8 cellular contexts compared by ENCODE assay signal in the genomic region with DNA sequence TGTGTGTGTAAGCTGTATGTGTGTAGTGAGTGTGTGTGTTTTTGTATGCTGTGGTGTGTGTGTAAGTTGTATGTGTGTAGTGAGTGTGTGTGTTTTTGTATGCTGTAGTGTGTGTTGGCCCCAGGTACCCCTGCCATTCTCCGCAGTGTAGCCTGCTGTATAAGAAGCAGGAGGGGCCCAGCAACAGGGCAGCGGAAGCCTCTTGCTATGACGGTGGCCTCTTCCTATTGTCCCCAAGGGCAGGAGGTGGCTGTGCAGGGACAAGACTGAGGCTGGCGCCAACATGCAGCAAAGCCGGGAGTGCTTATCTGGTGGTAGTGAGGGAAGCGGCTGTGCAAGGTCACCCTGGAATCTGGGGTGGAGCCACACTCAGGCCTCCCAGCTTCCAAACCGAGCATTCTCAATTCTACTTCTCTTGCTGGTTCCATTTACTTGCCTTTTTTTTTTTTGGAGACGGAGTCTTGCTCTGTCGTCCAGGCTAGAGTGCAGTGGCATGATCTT. TPM values are rescaled to one million over a fixed set of nuclear protein-coding genes. Genes with fewer than 3 reads are reported as not detected.
DNase-seq lines count a peak whose midpoint lies in the region; ATAC-seq and FAIRE-seq lines count a peak whose summit lies in the region.

No MANE protein-coding gene starts in this region.

- FAIRE-seq in GM19239 (lab: Jason Lieb, UNC) = peak; percentile 66

- peak; percentile 86 to 92 for ATAC-seq in left cardiac atrium
- no peak for ATAC-seq in HG02973 (IDR thresholded peaks at IDR 0.05; ENCODE audit: unreplicated experiment)

- no peaks in the 10 kb centered on the region for H3K27me3 Mint-ChIP-seq in activated CD4-positive, alpha-beta memory T cell treated with anti-CD3 and anti-CD28 coated beads, Interleukin-2, amount 10 ng/mL, durations not matched to agents 7 days and 5 days

- H3K9me3 Mint-ChIP-seq in activated CD4-positive, alpha-beta memory T cell treated with anti-CD3 and anti-CD28 coated beads, Interleukin-2, amount 10 ng/mL, durations not matched to agents 7 days and 5 days = no peaks in the 10 kb centered on the region

- H3K36me3 Mint-ChIP-seq in activated CD4-positive, alpha-beta memory T cell treated with anti-CD3 and anti-CD28 coated beads, Interleukin-2, amount 10 ng/mL, durations not matched to agents 7 days and 5 days (ENCODE audit: low read depth) = no peaks in the 10 kb centered on the region

- no peaks in the 10 kb centered on the region for H3K36me3 ChIP-seq in skeletal muscle satellite cell (ENCODE audit: insufficient read depth, low read length)
- no peaks in the 10 kb centered on the region for H3K36me3 ChIP-seq in effector memory CD4-positive, alpha-beta T cell (ENCODE audit: control insufficient read depth, insufficient read depth, low read length)

- DNase-seq in GM19239 (ENCODE audit: insufficient read length, low spot score) (no peak), left cardiac atrium (peak; percentile 85), ACHN (no peak), NCI-H187 treated with DMSO at 0.1 percent for 48 hours (lab: John Stamatoyannopoulos, UW) (no peak)
- peak; percentile 33 for DNase-seq in activated CD4-positive, alpha-beta memory T cell treated with anti-CD3 and anti-CD28 coated beads, Interleukin-2, amount 10 ng/mL, durations not matched to agents 7 days and 5 days
- no peak for DNase-seq in effector memory CD4-positive, alpha-beta T cell

- H3K27ac ChIP-seq in effector memory CD4-positive, alpha-beta T cell (ENCODE audit: insufficient read depth, low read length, poor library complexity, severe bottlenecking) = no peak overlapping the region

- no peaks in the 10 kb centered on the region for H3K9me3 ChIP-seq in skeletal muscle satellite cell (replicated peaks; ENCODE audit: low read length)
- no peaks in the 10 kb centered on the region for H3K9me3 ChIP-seq in effector memory CD4-positive, alpha-beta T cell (ENCODE audit: control insufficient read depth, low read length)

- no peak overlapping the region for H3K9ac ChIP-seq in skeletal muscle satellite cell (ENCODE audit: low read depth, low read length)

- H3K4me3 Mint-ChIP-seq in activated CD4-positive, alpha-beta memory T cell treated with anti-CD3 and anti-CD28 coated beads, Interleukin-2, amount 10 ng/mL, durations not matched to agents 7 days and 5 days = no peak overlapping the region

- peak overlapping the region; percentile 14 for H3K4me2 ChIP-seq in skeletal muscle satellite cell (ENCODE audit: low read length)

- H3K27me3 ChIP-seq in skeletal muscle satellite cell (ENCODE audit: control insufficient read depth, insufficient read depth, low read length) = no peaks in the 10 kb centered on the region
- H3K27me3 ChIP-seq in effector memory CD4-positive, alpha-beta T cell (replicated peaks; ENCODE audit: control insufficient read depth, insufficient read depth, low read length, poor library complexity, severe bottlenecking) = no peaks in the 10 kb centered on the region

- no peak overlapping the region for H3K4me3 ChIP-seq in skeletal muscle satellite cell (ENCODE audit: low read length)
- H3K4me3 ChIP-seq in effector memory CD4-positive, alpha-beta T cell (ENCODE audit: insufficient read depth, low read depth, low read length, poor library complexity, severe bottlenecking) = no peak overlapping the region

- CTCF ChIA-PET in activated CD4-positive, alpha-beta memory T cell treated with anti-CD3 and anti-CD28 coated beads, Interleukin-2, amount 10 ng/mL, durations not matched to agents 7 days and 5 days (lab: Charles Lee) = interaction anchor here (1.1 kb wide), 1 partner anchor 32 kb away, joined by 3 read pairs; no protein-coding TSS in a partner anchor

- POLR2A ChIA-PET in activated CD4-positive, alpha-beta memory T cell treated with anti-CD3 and anti-CD28 coated beads, Interleukin-2, amount 10 ng/mL, durations not matched to agents 7 days and 5 days (lab: Charles Lee) = no interaction called here

- in situ Hi-C loops in ACHN (cut with HindIII; ENCODE audit: low pct_ligation_motif_present, low pct_unique_long_range_greater_than_20kb, low sequenced_read_pairs) = no loop called here

- intact Hi-C loops in left cardiac atrium (cut with DNase I) = no loop called here

- peaks cover 33% of the 10 kb centered on the region for H3K4me1 ChIP-seq in skeletal muscle satellite cell (ENCODE audit: control insufficient read depth, insufficient read depth, low read length)
- peaks cover 23% of the 10 kb centered on the region for H3K4me1 ChIP-seq in effector memory CD4-positive, alpha-beta T cell (ENCODE audit: control insufficient read depth, insufficient read depth, low read length, poor library complexity, severe bottlenecking)

- H3K4me1 Mint-ChIP-seq in activated CD4-positive, alpha-beta memory T cell treated with anti-CD3 and anti-CD28 coated beads, Interleukin-2, amount 10 ng/mL, durations not matched to agents 7 days and 5 days = peaks cover 23% of the 10 kb centered on the region

- H3K27ac Mint-ChIP-seq in activated CD4-positive, alpha-beta memory T cell treated with anti-CD3 and anti-CD28 coated beads, Interleukin-2, amount 10 ng/mL, durations not matched to agents 7 days and 5 days = no peak overlapping the region

RNA-seq across cellular contexts. Expression of gene SPAAR, which starts 5.1 kb away (rescaled TPM):
- total RNA-seq in activated CD4-positive, alpha-beta memory T cell treated with anti-CD3 and anti-CD28 coated beads, Interleukin-2, amount 10 ng/mL, durations not matched to agents 7 days and 5 days = not detected
- 10 to 100 TPM in 1 of 2 donors, 1 to 10 TPM in 1; 7.6 to 13.1 TPM for total RNA-seq in left cardiac atrium
- total RNA-seq in skeletal muscle satellite cell (2012; rRNA removed) = 0.76 and 1.5 TPM in 2 replicates

RNA-seq across cellular contexts. Expression of gene HRCT1, which starts 8.4 kb away (rescaled TPM):
- total RNA-seq in activated CD4-positive, alpha-beta memory T cell treated with anti-CD3 and anti-CD28 coated beads, Interleukin-2, amount 10 ng/mL, durations not matched to agents 7 days and 5 days = not detected
- total RNA-seq in left cardiac atrium = 1 to 10 TPM; 4.6 to 9.3 TPM
- 0.25 and 2.4 TPM in 2 replicates for total RNA-seq in skeletal muscle satellite cell (2012; rRNA removed)

RNA-seq across cellular contexts. Expression of gene OR2S2, which starts 43.6 kb away (rescaled TPM):
- not detected for total RNA-seq in activated CD4-positive, alpha-beta memory T cell treated with anti-CD3 and anti-CD28 coated beads, Interleukin-2, amount 10 ng/mL, durations not matched to agents 7 days and 5 days
- not detected for total RNA-seq in left cardiac atrium
- not detected in 2 replicates for total RNA-seq in skeletal muscle satellite cell (2012; rRNA removed)

RNA-seq across cellular contexts. Expression of gene OR13J1, which starts 44.2 kb away (rescaled TPM):
- total RNA-seq in activated CD4-positive, alpha-beta memory T cell treated with anti-CD3 and anti-CD28 coated beads, Interleukin-2, amount 10 ng/mL, durations not matched to agents 7 days and 5 days = not detected
- not detected for total RNA-seq in left cardiac atrium
- total RNA-seq in skeletal muscle satellite cell (2012; rRNA removed) = not detected in 2 replicates

Comparison
In these comparisons a context has a peak if more than half of its experiments do, and no peak if none do; other contexts are left out.
1. DNase-seq: peak in activated CD4-positive, alpha-beta memory T cell treated with anti-CD3 and anti-CD28 coated beads, Interleukin-2, amount 10 ng/mL, durations not matched to agents 7 days and 5 days (single experiment) and left cardiac atrium (single experiment); none in GM19239 (single experiment), effector memory CD4-positive, alpha-beta T cell (0 of 3), ACHN (single experiment) and NCI-H187 treated with DMSO at 0.1 percent for 48 hours (single experiment).
2. RNA of gene SPAAR, which starts 5.1 kb away (total RNA-seq): 7.6 to 13.1 TPM in left cardiac atrium; not detected in activated CD4-positive, alpha-beta memory T cell treated with anti-CD3 and anti-CD28 coated beads, Interleukin-2, amount 10 ng/mL, durations not matched to agents 7 days and 5 days; every median in the first group is over 4 times any median in the second.
3. RNA of gene HRCT1, which starts 8.4 kb away (total RNA-seq): 4.6 to 9.3 TPM in left cardiac atrium; not detected in activated CD4-positive, alpha-beta memory T cell treated with anti-CD3 and anti-CD28 coated beads, Interleukin-2, amount 10 ng/mL, durations not matched to agents 7 days and 5 days; every median in the first group is over 4 times any median in the second.